1 cellular context compared by ENCODE assay signal in genomic region chr6:110815260-110816109, GRCh38.
TF ChIP-seq lines count a peak whose summit lies in the region.

CDK19 (minus strand) TSS chr6:110815469; CDS start chr6:110815136, 333 bp downstream.

TF ChIP-seq in HepG2, 621 proteins besides CTCF, POLR2A, EP300 and RAD21 (continued from another document and continues in another):
- TF ChIP-seq PLSCR1 (CRISPR knock-in tag; IDR thresholded peaks at IDR 0.05; ENCODE audit: borderline replicate concordance) (no peak), KDM3A (CRISPR knock-in tag; IDR thresholded peaks at IDR 0.05; ENCODE audit: low read depth) (0 out of 2 replicates have a peak, but pooled peaks have one; percentile 16), MYNN (CRISPR knock-in tag; IDR thresholded peaks at IDR 0.05; ENCODE audit: low read depth) (no peak; the same call in 1 of the 2 replicates), CHD4 (IDR thresholded peaks at IDR 0.05; ENCODE audit: borderline replicate concordance, low read length) (no peak; the same call in 1 of the 2 replicates), MAZ (IDR thresholded peaks at IDR 0.05; ENCODE audit: borderline replicate concordance, low read depth, low read length) (peak; percentile 60), MAZ (CRISPR knock-in tag; IDR thresholded peaks at IDR 0.05; ENCODE audit: low read depth) (peak; percentile 62), MIXL1 (CRISPR knock-in tag; IDR thresholded peaks at IDR 0.05) (peak; percentile 55; the same call in 1 of the 2 replicates), U2AF2 (IDR thresholded peaks at IDR 0.05; ENCODE audit: low read depth, low read length) (0 out of 2 replicates have a peak, but pooled peaks have one; percentile 42), SOX13 (IDR thresholded peaks at IDR 0.05) (0 out of 2 replicates have a peak, but pooled peaks have one; percentile 28), SOX13 (CRISPR knock-in tag; conservative IDR thresholded peaks at IDR 0.05 in 1 of 2, IDR thresholded peaks at IDR 0.05 in 1 of 2) (no peak; a peak in 1 of 4 replicates), ZNF879 (CRISPR knock-in tag; IDR thresholded peaks at IDR 0.05) (no peak), ZBTB1 (CRISPR knock-in tag; IDR thresholded peaks at IDR 0.05; ENCODE audit: borderline replicate concordance) (no peak), ZBTB44 (CRISPR knock-in tag; IDR thresholded peaks at IDR 0.05) (no peak), ZNF256 (CRISPR knock-in tag; conservative IDR thresholded peaks at IDR 0.05) (0 out of 2 replicates have a peak, but pooled peaks have one; percentile 39), ZBTB25 (CRISPR knock-in tag; IDR thresholded peaks at IDR 0.05) (peak; percentile 44; the same call in 1 of the 2 replicates), HNF4G (IDR thresholded peaks at IDR 0.05; ENCODE audit: borderline replicate concordance, low read depth, low read length) (no peak), HNF4G (CRISPR knock-in tag; IDR thresholded peaks at IDR 0.05; ENCODE audit: borderline replicate concordance, low read depth) (no peak), ZNF253 (CRISPR knock-in tag; IDR thresholded peaks at IDR 0.05; ENCODE audit: borderline replicate concordance) (0 out of 2 replicates have a peak, but pooled peaks have one; percentile 23), MYPOP (CRISPR knock-in tag; IDR thresholded peaks at IDR 0.05) (peak; percentile 7), KDM4B (CRISPR knock-in tag; IDR thresholded peaks at IDR 0.05) (no peak), HNRNPK (IDR thresholded peaks at IDR 0.05; ENCODE audit: low read depth, low read length, poor library complexity, severe bottlenecking) (peak; percentile 15), ARNT (IDR thresholded peaks at IDR 0.05) (no peak), FOXM1 (CRISPR knock-in tag; IDR thresholded peaks at IDR 0.05) (peak; percentile 76; the same call in 1 of the 2 replicates), SMARCE1 (IDR thresholded peaks at IDR 0.05; ENCODE audit: borderline replicate concordance) (no peak), TCF7L2 (IDR thresholded peaks at IDR 0.05; ENCODE audit: low read depth, low read length) (no peak), ZNF580 (CRISPR knock-in tag; IDR thresholded peaks at IDR 0.05; ENCODE audit: borderline replicate concordance, low read depth) (peak; percentile 70; the same call in 1 of the 2 replicates), HNRNPUL1 (IDR thresholded peaks at IDR 0.05; ENCODE audit: low read depth, low read length) (no peak), KIAA2018 (CRISPR knock-in tag; IDR thresholded peaks at IDR 0.05; ENCODE audit: borderline replicate concordance) (peak; percentile 72; the same call in 1 of the 2 replicates), ARNTL (CRISPR knock-in tag; IDR thresholded peaks at IDR 0.05) (peak; percentile 80), ARNT2 (CRISPR knock-in tag; IDR thresholded peaks at IDR 0.05; ENCODE audit: low read depth) (peak; percentile 87; the same call in 1 of the 2 replicates), EEA1 (CRISPR knock-in tag; IDR thresholded peaks at IDR 0.05; ENCODE audit: borderline replicate concordance) (no peak), MTA3 (CRISPR knock-in tag; IDR thresholded peaks at IDR 0.05) (no peak), JUNB (CRISPR knock-in tag; IDR thresholded peaks at IDR 0.05; ENCODE audit: borderline replicate concordance) (no peak), ZBTB42 (CRISPR knock-in tag; IDR thresholded peaks at IDR 0.05) (no peak), ZNF143 (CRISPR knock-in tag; IDR thresholded peaks at IDR 0.05) (peak; percentile 93), KAT8 (CRISPR knock-in tag; IDR thresholded peaks at IDR 0.05) (peak; percentile 74; the same call in 1 of the 2 replicates), GABPA (IDR thresholded peaks at IDR 0.05; ENCODE audit: low read depth, low read length) (no peak), GABPA (CRISPR knock-in tag; IDR thresholded peaks at IDR 0.05; ENCODE audit: low read depth) (peak; percentile 70), RFX3 (CRISPR knock-in tag; IDR thresholded peaks at IDR 0.05) (no peak), CEBPZ (IDR thresholded peaks at IDR 0.05; ENCODE audit: low read length) (no peak)
